In genomic region chr18:26226229-26227050, GRCh38 we compare ENCODE assay signal across 8 cellular contexts. TPM values are rescaled to one million over a fixed set of nuclear protein-coding genes. Genes with fewer than 3 reads are reported as not detected.
DNase-seq lines count a peak whose midpoint lies in the region; ATAC-seq, FAIRE-seq and TF ChIP-seq lines count a peak whose summit lies in the region.

Gene TAF4B (plus strand): TSS chr18:26226445. CDS start chr18:26226934, 489 bp downstream.

- ATAC-seq in GM18868 (IDR thresholded peaks at IDR 0.05; ENCODE audit: unreplicated experiment) (peak; percentile 84), HG03103 (IDR thresholded peaks at IDR 0.05; ENCODE audit: low read depth, unreplicated experiment) (peak; percentile 76)

- CTCF ChIA-PET in AG04449 (lab: Yijun Ruan, JAX) (no interaction called here), mammary epithelial cell (lab: Charles Lee; ENCODE audit: low non-redundant PET) (interaction anchor here (0.6 kb wide), 1 partner anchor 108 kb away, joined by 3 read pairs; no protein-coding TSS in a partner anchor)

- H3K27me3 ChIP-seq in WERI-Rb-1 (ENCODE audit: insufficient read depth, low read depth, severe bottlenecking) (no peaks in the 10 kb centered on the region), mammary epithelial cell (ENCODE audit: insufficient read depth, low read length) (no peaks in the 10 kb centered on the region), small intestine (ENCODE audit: control insufficient read depth in 2 of 2, insufficient read depth in 2 of 2, low read length in 2 of 2) (no peaks in the 10 kb centered on the region)

- BruUV-seq in mammary epithelial cell (replicated peaks; lab: Mats Ljungman, UMichigan): TSS peak; percentile 47

- H3K4me3 ChIP-seq in AG04449 (ENCODE audit: low read depth, low read length) (peak within 1 kb of the TSS; percentile 71), WERI-Rb-1 (ENCODE audit: low read depth, low read length) (peak within 1 kb of the TSS; percentile 80), mammary epithelial cell (replicated peaks in 1 of 3; ENCODE audit: insufficient read depth in 1 of 3, low read depth in 2 of 3, low read length in 3 of 3) (peak within 1 kb of the TSS; percentile 55 to 96 (median 94)), small intestine (ENCODE audit: low read depth in 1 of 2, low read length in 2 of 2) (peak within 1 kb of the TSS; percentile 57 to 82)

- in situ Hi-C loops in mammary epithelial cell (cut with MboI; ENCODE audit: low sequenced_read_pairs in 2 of 2): no loop called here

- H3K27ac ChIP-seq in WERI-Rb-1: peak within 1 kb of the TSS; percentile 35
- peak within 1 kb of the TSS; percentile 90 for H3K27ac ChIP-seq in mammary epithelial cell (ENCODE audit: insufficient read depth, low read depth, low read length)
- peak within 1 kb of the TSS in 1 of 2 donors; percentile 77 for H3K27ac ChIP-seq in small intestine (ENCODE audit: low read depth in 1 of 2, low read length in 1 of 2)

- FAIRE-seq in small intestine (lab: Jason Lieb, UNC): no peak

- 3% methylated on average over 12 of the region's 101 CpGs for WGBS in mammary epithelial cell (ENCODE audit: low coverage, missing lambda C conversion rate)
- 0% methylated on average over 81 to 101 of the region's 101 CpGs for WGBS in small intestine, 3 donors

- POLR2A ChIA-PET in AG04449 (lab: Yijun Ruan, JAX): interaction anchor here (0.7 kb wide), 1 partner anchor 915 kb away, joined by 3 read pairs; no protein-coding TSS in a partner anchor

- H3K79me2 ChIP-seq in mammary epithelial cell (ENCODE audit: insufficient read depth, low read length): peaks cover 42% of the 10 kb centered on the region

- H3K4me2 ChIP-seq in mammary epithelial cell (ENCODE audit: insufficient read depth, low read depth, low read length): peak within 1 kb of the TSS; percentile 93

- H4K20me1 ChIP-seq in mammary epithelial cell (ENCODE audit: insufficient read depth, low read length): no peaks in the 10 kb centered on the region

- H3K9ac ChIP-seq in mammary epithelial cell (ENCODE audit: insufficient read depth, low read length): peak within 1 kb of the TSS; percentile 80

- H3K9me3 ChIP-seq in WERI-Rb-1 (ENCODE audit: severe bottlenecking) (no peaks in the 10 kb centered on the region), mammary epithelial cell (replicated peaks; ENCODE audit: insufficient read depth, low read length) (no peaks in the 10 kb centered on the region), small intestine (ENCODE audit: control insufficient read depth, low read depth) (no peaks in the 10 kb centered on the region)

- DNase-seq in AG04449 (ENCODE audit: low read depth, low spot score): peak; percentile 0
- DNase-seq in NCI-H2227 (lab: John Stamatoyannopoulos, UW; ENCODE audit: unreplicated experiment): peak; percentile 94
- DNase-seq in WERI-Rb-1: peak; percentile 95
- peak; percentile 92 for DNase-seq in mammary epithelial cell
- DNase-seq in iPS-NIHi11 (ENCODE audit: low spot score): peak; percentile 96
- peak; percentile 85 for DNase-seq in small intestine

- H3K4me1 ChIP-seq in mammary epithelial cell (ENCODE audit: insufficient read depth, low read length) (peaks cover 20% of the 10 kb centered on the region), small intestine (ENCODE audit: control insufficient read depth in 2 of 2, insufficient read depth in 1 of 2, low read depth in 1 of 2, low read length in 1 of 2) (peaks cover 0 to 6% of the 10 kb centered on the region in 2 donors)

- intact Hi-C loops in mammary epithelial cell (cut with micrococcal nuclease): loop anchor here (5.0 kb wide), 1 partner anchor 134 kb away; the partner anchor contains the start of gene SS18

- H3K36me3 ChIP-seq in WERI-Rb-1 (no peaks in the 10 kb centered on the region), mammary epithelial cell (ENCODE audit: insufficient read depth, low read length) (no peaks in the 10 kb centered on the region), small intestine (ENCODE audit: control insufficient read depth in 2 of 2, insufficient read depth in 2 of 2, low read length in 2 of 2) (no peaks in the 10 kb centered on the region)

- TF ChIP-seq CTCF in AG04449 (IDR thresholded peaks at IDR 0.05; ENCODE audit: insufficient read depth, low read length, missing control alignments) (no peak), WERI-Rb-1 (IDR thresholded peaks at IDR 0.05; ENCODE audit: low read depth, low read length) (no peak), mammary epithelial cell (conservative IDR thresholded peaks at IDR 0.05 in 1 of 2, IDR thresholded peaks at IDR 0.05 in 1 of 2; ENCODE audit: extremely low read depth in 1 of 2, insufficient read depth in 1 of 2, low read depth in 1 of 2, low read length in 2 of 2) (no peak)

- peak within 1 kb of the TSS; percentile 81 for H2AFZ ChIP-seq in mammary epithelial cell (ENCODE audit: low read depth, low read length)

- dilution Hi-C loops in mammary epithelial cell (cut with HindIII; ENCODE audit: low sequenced_read_pairs): no loop called here

RNA-seq across cellular contexts. Expression of gene TAF4B, which starts in this region (rescaled TPM):
- total RNA-seq in mammary epithelial cell: 1 to 10 TPM; 5.7 to 6.5 TPM
- polyA plus RNA-seq in mammary epithelial cell (3.4 TPM), small intestine (1 to 10 TPM in 2 of 3 donors, under 1 TPM in 1; 0.22 to 2.4 (median 1.1) TPM)
- 8.0 TPM for polyA minus RNA-seq in mammary epithelial cell

Comparison
In these comparisons a context has a peak if more than half of its experiments do, and no peak if none do; other contexts are left out.
1. DNase-seq: peak in every context shown above with its lines; median percentile 96 in iPS-NIHi11; 95 in WERI-Rb-1; 94 in NCI-H2227; 92 in mammary epithelial cell; 85 in small intestine; 0 in AG04449.